Comparison of ENCODE assay signal across 29 cellular contexts in the genomic region with DNA sequence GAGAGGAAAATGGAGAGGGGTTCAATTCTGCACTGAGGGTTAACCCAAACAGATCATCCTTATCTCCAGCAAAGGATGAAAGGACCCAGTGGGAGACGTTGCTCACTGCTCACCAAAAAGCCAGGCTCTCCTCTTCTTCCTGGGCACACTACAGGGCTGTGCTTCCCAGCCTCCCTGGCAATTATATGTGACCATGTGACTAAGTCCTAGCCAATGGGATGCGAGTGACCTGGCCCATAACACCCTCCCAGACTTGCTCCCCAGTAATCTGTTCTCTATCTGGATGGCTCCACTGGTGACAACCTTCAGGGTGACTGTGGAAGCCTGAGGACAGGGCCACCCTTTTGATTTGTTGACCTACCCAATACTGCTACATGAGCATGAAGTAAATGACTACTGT.
"Had no signal": no experiment of that assay in that cellular context is flagged by ENCODE, and none has a peak within 500 bp of the region (broad histone marks: within the 10 kb centered on the region; RNA-seq: fewer than 3 reads in every experiment).

No MANE protein-coding gene starts in this region.

- ATAC-seq: left colon; left lung; lower lobe of right lung; natural killer cell; right lobe of liver; stimulated activated naive B cell treated with anti-CD40 and anti-IgM and Interleukin-4, amounts not matched to agents 10 μg/mL and 1 μg/mL and 100 μg/mL, for 72 hours; stimulated activated naive CD8-positive, alpha-beta T cell treated with anti-CD3 and anti-CD28 coated beads, Interleukin-15, Interleukin-2, amounts not matched to agents 100 U/mL and 50 U/mL, for 24 hours had no signal

- H3K4me2 ChIP-seq: neural progenitor cell had no signal

- H3K27ac ChIP-seq: left lung, lower lobe of right lung, neural progenitor cell, neutrophil, parathyroid adenoma, right atrium auricular region, right lobe of liver, stomach, testis, thyroid gland, transverse colon, upper lobe of left lung, vagina had no signal

- H3K4me3 Mint-ChIP-seq: immature natural killer cell; mesothelial cell of epicardium; naive B cell; natural killer cell; nephron progenitor cell; neural progenitor cell; stimulated activated naive B cell treated with anti-CD40 and anti-IgM and Interleukin-4, amounts not matched to agents 10 μg/mL and 1 μg/mL and 100 μg/mL, for 72 hours had no signal

- DNase-seq: hypothalamus; immature natural killer cell; kidney; left colon; left lung; lower lobe of right lung; mesendoderm; naive B cell; natural killer cell; nephron progenitor cell; occipital lobe; right lobe of liver; stimulated activated CD4-positive, alpha-beta T cell treated with anti-CD3 and anti-CD28 coated beads, Interleukin-12 subunit alpha, Interleukin-12 subunit beta, amount 100 ng/mL, for 4 hours; stimulated activated CD4-positive, alpha-beta T cell treated with anti-CD3 and anti-CD28 coated beads, Interleukin-15, amount 100 ng/mL, for 24 hours; stimulated activated CD4-positive, alpha-beta T cell treated with anti-CD3 and anti-CD28 coated beads, Interleukin-2, amount 100 ng/mL, for 24 hours; stimulated activated CD4-positive, alpha-beta T cell treated with anti-CD3 and anti-CD28 coated beads, Interleukin-4, amount 100 ng/mL, for 1 hour; stimulated activated naive B cell treated with anti-CD40 and anti-IgM and Interleukin-4, amounts not matched to agents 10 μg/mL and 1 μg/mL and 100 μg/mL, for 72 hours; stimulated activated naive CD8-positive, alpha-beta T cell treated with anti-CD3 and anti-CD28 coated beads, Interleukin-15, Interleukin-2, amounts not matched to agents 100 U/mL and 50 U/mL, for 24 hours; stomach; testis; thyroid gland; transverse colon; upper lobe of left lung had no signal

- H3K9me3 Mint-ChIP-seq: immature natural killer cell; mesothelial cell of epicardium; naive B cell; natural killer cell; nephron progenitor cell; neural progenitor cell; stimulated activated naive B cell treated with anti-CD40 and anti-IgM and Interleukin-4, amounts not matched to agents 10 μg/mL and 1 μg/mL and 100 μg/mL, for 72 hours had no signal

- H3K9ac ChIP-seq: neural progenitor cell, parathyroid adenoma had no signal

- H3K36me3 ChIP-seq: left lung, lower lobe of right lung, neural progenitor cell, neutrophil, right atrium auricular region, right lobe of liver, stomach, thyroid gland, transverse colon, upper lobe of left lung, vagina had no signal

- H3K27ac Mint-ChIP-seq: mesothelial cell of epicardium; natural killer cell; nephron progenitor cell; neural progenitor cell; stimulated activated naive B cell treated with anti-CD40 and anti-IgM and Interleukin-4, amounts not matched to agents 10 μg/mL and 1 μg/mL and 100 μg/mL, for 72 hours had no signal

- H3K4me1 Mint-ChIP-seq: mesothelial cell of epicardium had no signal

- H2AFZ ChIP-seq: neural progenitor cell, parathyroid adenoma had no signal

- H3K36me3 Mint-ChIP-seq: immature natural killer cell; mesothelial cell of epicardium; naive B cell; natural killer cell; neural progenitor cell; stimulated activated naive B cell treated with anti-CD40 and anti-IgM and Interleukin-4, amounts not matched to agents 10 μg/mL and 1 μg/mL and 100 μg/mL, for 72 hours had no signal

- H3K4me1 ChIP-seq: neural progenitor cell, parathyroid adenoma, vagina had no signal

- H3K27me3 ChIP-seq: right atrium auricular region, right lobe of liver, testis, thyroid gland, upper lobe of left lung, vagina had no signal

- H3K9me3 ChIP-seq: left lung, lower lobe of right lung, neutrophil, right atrium auricular region, right lobe of liver, stomach, testis, thyroid gland, transverse colon, upper lobe of left lung, vagina had no signal

- H3K4me3 ChIP-seq: left lung, lower lobe of right lung, neural progenitor cell, right atrium auricular region, right lobe of liver, stomach, testis, thyroid gland, transverse colon, upper lobe of left lung, vagina had no signal
